In genomic region chr10:132304756-132305509, GRCh38 we compare ENCODE assay signal across 19 cellular contexts.
"Had no signal": no experiment of that assay in that cellular context is flagged by ENCODE, and none has a peak within 500 bp of the region (broad histone marks: within the 10 kb centered on the region; RNA-seq: fewer than 3 reads in every experiment).

No MANE protein-coding gene starts in this region.

- H3K9me3 Mint-ChIP-seq: activated naive CD4-positive, alpha-beta T cell treated with anti-CD3 and anti-CD28 coated beads for 36 hours; stimulated activated memory B cell treated with anti-CD40 and anti-IgM and Interleukin-4, amounts not matched to agents 10 μg/mL and 1 μg/mL and 100 μg/mL, for 72 hours had no signal

- H3K4me3 ChIP-seq: adrenal gland, esophagus squamous epithelium, hepatocyte, left ventricle myocardium inferior, ovary, tibial artery, uterus had no signal

- H3K36me3 Mint-ChIP-seq: stimulated activated memory B cell treated with anti-CD40 and anti-IgM and Interleukin-4, amounts not matched to agents 10 μg/mL and 1 μg/mL and 100 μg/mL, for 72 hours had no signal

- H3K27ac ChIP-seq: adrenal gland, esophagus squamous epithelium, hepatocyte, left ventricle myocardium inferior, ovary, tibial artery, uterus had no signal

- H3K79me2 ChIP-seq: hepatocyte had no signal

- H3K4me3 Mint-ChIP-seq: stimulated activated memory B cell treated with anti-CD40 and anti-IgM and Interleukin-4, amounts not matched to agents 10 μg/mL and 1 μg/mL and 100 μg/mL, for 72 hours had no signal

- H3K27me3 ChIP-seq: adrenal gland, ovary, uterus had no signal

- DNase-seq: activated CD4-positive, alpha-beta T cell treated with anti-CD3 and anti-CD28 coated beads, Interleukin-2, amount 50 U/mL, for 1 hour; activated CD4-positive, CD25-positive, alpha-beta regulatory T cell; activated CD8-positive, alpha-beta memory T cell treated with anti-CD3 and anti-CD28 coated beads for 24 hours; activated naive CD4-positive, alpha-beta T cell treated with anti-CD3 and anti-CD28 coated beads for 36 hours; activated T-cell treated with anti-CD3 and anti-CD28 coated beads for 4 hours; cortex of kidney; effector CD8-positive, alpha-beta T cell; esophagus squamous epithelium; kidney; left ventricle myocardium inferior; mesenchymal stem cell; stimulated activated CD4-positive, alpha-beta T cell treated with anti-CD3 and anti-CD28 coated beads, Interleukin-2, amount 100 ng/mL, for 48 hours; SW 1271; uterus had no signal

- H3K9me3 ChIP-seq: adrenal gland, esophagus squamous epithelium, left ventricle myocardium inferior, ovary, tibial artery, uterus had no signal

- H2AFZ ChIP-seq: hepatocyte had no signal

- H3K36me3 ChIP-seq: adrenal gland, esophagus squamous epithelium, left ventricle myocardium inferior, ovary, tibial artery, uterus had no signal

- H3K27ac Mint-ChIP-seq: activated naive CD4-positive, alpha-beta T cell treated with anti-CD3 and anti-CD28 coated beads for 36 hours; stimulated activated memory B cell treated with anti-CD40 and anti-IgM and Interleukin-4, amounts not matched to agents 10 μg/mL and 1 μg/mL and 100 μg/mL, for 72 hours had no signal

- ATAC-seq: stimulated activated memory B cell treated with anti-CD40 and anti-IgM and Interleukin-4, amounts not matched to agents 10 μg/mL and 1 μg/mL and 100 μg/mL, for 72 hours had no signal

- H3K4me2 ChIP-seq: hepatocyte had no signal
